ENCODE assay signal across 9 cellular contexts in the genomic region with DNA sequence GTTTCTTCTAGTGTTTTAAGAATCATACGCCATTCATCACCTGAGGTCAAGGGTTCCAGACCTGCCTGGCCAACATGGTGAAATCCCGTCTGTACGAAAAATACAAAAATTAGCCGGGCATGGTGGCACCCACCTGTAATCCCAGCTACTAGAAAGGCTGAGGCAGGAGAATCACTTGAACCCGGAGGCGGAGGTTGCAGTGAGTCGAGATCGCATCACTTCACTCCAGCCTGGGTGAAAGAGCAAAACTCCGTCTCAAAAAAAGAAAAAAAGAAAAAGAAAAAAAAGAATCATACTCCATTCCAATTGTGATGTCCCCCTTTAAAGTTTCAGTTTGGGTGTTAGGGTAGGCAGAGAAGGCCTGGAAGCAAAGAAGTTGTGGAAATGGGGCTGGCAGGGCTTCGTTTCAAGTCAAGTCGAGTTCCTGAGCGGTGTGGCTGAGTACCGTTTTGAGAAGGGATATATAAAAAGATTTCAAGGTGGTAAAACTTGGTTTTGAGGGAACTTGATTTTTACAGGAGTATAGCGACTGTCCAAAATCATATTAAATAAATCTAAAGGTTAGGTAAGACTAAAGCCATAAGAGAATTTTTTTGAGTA. TPM values are rescaled to one million over a fixed set of nuclear protein-coding genes. Genes with fewer than 3 reads are reported as not detected.
DNase-seq lines count a peak whose midpoint lies in the region; ATAC-seq and TF ChIP-seq lines count a peak whose summit lies in the region.
"Had no signal": no experiment of that assay in that cellular context is flagged by ENCODE, and none has a peak within 500 bp of the region (broad histone marks: within the 10 kb centered on the region; RNA-seq: fewer than 3 reads in every experiment).

No MANE protein-coding gene starts in this region.

- H3K4me1 ChIP-seq in Peyer's patch (peaks cover 0 to 49% (median 5%) of the 10 kb centered on the region in 4 donors), sigmoid colon (peaks cover 0 to 63% (median 49%) of the 10 kb centered on the region in 4 donors)

- TF ChIP-seq CTCF in Peyer's patch (IDR thresholded peaks at IDR 0.05) (no peak), sigmoid colon (IDR thresholded peaks at IDR 0.05) (no peak)

- H3K4me3 Mint-ChIP-seq in T-helper 2 cell treated with Interferon-gamma antibody and Interleukin-4, amounts not matched to agents 5 μg/mL and 100 μg/mL, for 36 hours: peak overlapping the region; percentile 92

- no peak for DNase-seq in T-helper 2 cell treated with Interferon-gamma antibody and Interleukin-4, amounts not matched to agents 5 μg/mL and 100 μg/mL, for 36 hours (ENCODE audit: low spot score)
- DNase-seq in T-helper 2 cell: no peak
- no peak for DNase-seq in Peyer's patch
- DNase-seq in epithelial cell of prostate (ENCODE audit: low read depth, low spot score): no peak
- DNase-seq in sigmoid colon: no peak
- DNase-seq in erythroblast (lab: John Stamatoyannopoulos, UW): no peak
- no peak for DNase-seq in MG63
- DNase-seq: central memory CD4-positive, alpha-beta T cell had no signal

- ATAC-seq in HG02884 (IDR thresholded peaks at IDR 0.05; ENCODE audit: unreplicated experiment): no peak

- TF ChIP-seq EP300 in sigmoid colon (IDR thresholded peaks at IDR 0.05): no peak

- H3K27me3 Mint-ChIP-seq in T-helper 2 cell treated with Interferon-gamma antibody and Interleukin-4, amounts not matched to agents 5 μg/mL and 100 μg/mL, for 36 hours (ENCODE audit: low read depth): peaks cover 15% of the 10 kb centered on the region

- 95% methylated on average over 14 of the region's 14 CpGs for WGBS in sigmoid colon, 2 donors

- no peaks in the 10 kb centered on the region for H3K9me3 Mint-ChIP-seq in T-helper 2 cell treated with Interferon-gamma antibody and Interleukin-4, amounts not matched to agents 5 μg/mL and 100 μg/mL, for 36 hours

- H3K4me1 Mint-ChIP-seq in T-helper 2 cell treated with Interferon-gamma antibody and Interleukin-4, amounts not matched to agents 5 μg/mL and 100 μg/mL, for 36 hours (ENCODE audit: low read depth): peaks cover 43% of the 10 kb centered on the region

- H3K4me3 ChIP-seq in Peyer's patch: no peak overlapping the region
- H3K4me3 ChIP-seq in sigmoid colon: no peak overlapping the region
- no peak overlapping the region for H3K4me3 ChIP-seq in MG63

- H3K36me3 ChIP-seq in Peyer's patch: peaks cover 0 to 9% (median 0%) of the 10 kb centered on the region in 3 donors
- H3K36me3 ChIP-seq in sigmoid colon: peaks cover 0 to 5% (median 0%) of the 10 kb centered on the region in 4 donors
- H3K36me3 ChIP-seq in MG63: no peaks in the 10 kb centered on the region; the same call in 1 of the 2 replicates

- H3K27ac Mint-ChIP-seq in T-helper 2 cell treated with Interferon-gamma antibody and Interleukin-4, amounts not matched to agents 5 μg/mL and 100 μg/mL, for 36 hours: peak overlapping the region; percentile 42

- H3K27ac ChIP-seq in Peyer's patch (peak overlapping the region in 3 of 4 donors; percentile 90 to 92 (median 91)), epithelial cell of prostate (peak overlapping the region; percentile 65), sigmoid colon (peak overlapping the region; percentile 89 to 95 (median 92))

- H3K27me3 ChIP-seq in Peyer's patch (no peaks in the 10 kb centered on the region), sigmoid colon (no peaks in the 10 kb centered on the region), MG63 (no peaks in the 10 kb centered on the region)

- intact Hi-C loops in sigmoid colon (cut with DNase I): loop anchor here (5.0 to 10.0 kb wide), 2 partner anchors 312 to 359 kb away; a partner anchor contains a TSS

- H3K36me3 Mint-ChIP-seq in T-helper 2 cell treated with Interferon-gamma antibody and Interleukin-4, amounts not matched to agents 5 μg/mL and 100 μg/mL, for 36 hours (ENCODE audit: low read depth): peaks cover 1% of the 10 kb centered on the region

- H3K9me3 ChIP-seq in Peyer's patch (no peaks in the 10 kb centered on the region), sigmoid colon (no peaks in the 10 kb centered on the region), MG63 (no peaks in the 10 kb centered on the region)

- TF ChIP-seq POLR2A in Peyer's patch (IDR thresholded peaks at IDR 0.05): no peak
- TF ChIP-seq POLR2A in sigmoid colon (IDR thresholded peaks at IDR 0.05): no peak
- no peak for TF ChIP-seq POLR2A in erythroblast (IDR thresholded peaks at IDR 0.05; ENCODE audit: low read length)

RNA-seq across cellular contexts. Expression of a gene that starts 1.5 kb away (rescaled TPM):
- total RNA-seq in Peyer's patch (100 to 1,000 TPM in 1 of 4 donors, 10 to 100 TPM in 3; 91.2 to 111 (median 93.2) TPM), sigmoid colon (10 to 100 TPM; 18.9 to 66.2 (median 31.6) TPM)
- polyA plus RNA-seq in sigmoid colon: 10 to 100 TPM; 23.4 to 31.0 (median 29.4) TPM
- total RNA-seq in MG63 (2014; rRNA removed; shearing (Covaris generic); ENCODE audit: low replicate concordance): 17.4 and 24.5 TPM in 2 replicates

RNA-seq across cellular contexts. Expression of a gene that starts 2.1 kb away (rescaled TPM):
- total RNA-seq in Peyer's patch (10 to 100 TPM; 39.2 to 86.7 (median 66.1) TPM), sigmoid colon (10 to 100 TPM; 54.2 to 80.3 (median 69.0) TPM)
- 10 to 100 TPM; 15.6 to 22.9 (median 21.0) TPM for polyA plus RNA-seq in sigmoid colon
- 20.5 and 46.8 TPM in 2 replicates for total RNA-seq in MG63 (2014; rRNA removed; shearing (Covaris generic); ENCODE audit: low replicate concordance)
